In the genomic region with DNA sequence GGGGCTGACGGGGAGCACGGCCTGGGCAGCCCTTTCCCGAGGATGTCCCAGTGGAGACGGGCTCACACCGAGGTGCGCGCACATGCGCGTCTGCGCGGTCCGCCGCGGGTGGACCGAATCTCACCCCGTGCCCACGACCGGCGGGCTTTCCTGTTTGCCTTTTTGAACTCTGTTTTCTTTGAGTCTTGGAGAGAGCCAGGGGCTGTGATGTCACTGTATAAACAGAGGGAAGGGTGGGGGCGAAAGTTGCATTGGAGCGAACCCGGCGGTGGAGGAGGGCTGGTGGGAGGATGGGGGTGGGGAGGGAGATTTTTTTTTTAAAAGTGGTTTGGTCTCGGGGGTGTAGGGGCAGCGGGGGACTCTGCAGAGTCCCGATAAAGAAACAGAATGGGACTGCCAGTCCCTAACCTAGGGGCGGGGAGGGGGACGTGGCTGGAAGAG, we compare ENCODE assay signal across 9 cellular contexts.
DNase-seq lines count a peak whose midpoint lies in the region; ATAC-seq, FAIRE-seq and TF ChIP-seq lines count a peak whose summit lies in the region.
"Had no signal": no experiment of that assay in that cellular context is flagged by ENCODE, and none has a peak within 500 bp of the region (broad histone marks: within the 10 kb centered on the region; RNA-seq: fewer than 3 reads in every experiment).

No MANE protein-coding gene starts in this region.

- no peak overlapping the region for H2BK15ac ChIP-seq in H1 (ENCODE audit: low read length)

- intact Hi-C loops in upper lobe of right lung (cut with DNase I): loop anchor here (10.0 kb wide), 2 partner anchors 64 to 384 kb away; no protein-coding TSS in a partner anchor

- H3K4me2 ChIP-seq in H1 (ENCODE audit: insufficient read depth in 1 of 2, low read depth in 2 of 2, low read length in 2 of 2) (peak overlapping the region; percentile 85 to 89), Karpas-422 (ENCODE audit: low read depth, low read length, poor library complexity, severe bottlenecking) (no peak overlapping the region)
- H3K4me2 ChIP-seq: BLaER1 treated with 17β-estradiol and CSF1 and Interleukin-3, amounts not matched to agents 10 nM and 100 nM had no signal

- no peak overlapping the region for H3K4ac ChIP-seq in H1 (replicated peaks; ENCODE audit: insufficient read length, low read depth, low read length)

- H3K18ac ChIP-seq in H1 (ENCODE audit: extremely low read depth, low read length): no peak overlapping the region

- no peak overlapping the region for H3K56ac ChIP-seq in H1 (replicated peaks; ENCODE audit: insufficient read length, low read depth, low read length)

- no peaks in the 10 kb centered on the region for H3K79me2 ChIP-seq in H1 (ENCODE audit: control insufficient read depth in 1 of 2, insufficient read depth in 2 of 2, low read length in 2 of 2)
- no peaks in the 10 kb centered on the region for H3K79me2 ChIP-seq in Karpas-422 (ENCODE audit: low read length)

- H3K79me1 ChIP-seq in H1 (ENCODE audit: low read depth, low read length): no peaks in the 10 kb centered on the region

- no peak for TF ChIP-seq CTCF in H1 (IDR thresholded peaks at IDR 0.05; ENCODE audit: control extremely low read depth in 1 of 3, insufficient read depth in 1 of 3, low read depth in 1 of 3, low read length in 3 of 3)
- TF ChIP-seq CTCF in upper lobe of right lung (IDR thresholded peaks at IDR 0.05): no peak

- no peaks in the 10 kb centered on the region for H4K20me1 ChIP-seq in H1 (replicated peaks in 1 of 2; ENCODE audit: control insufficient read depth in 1 of 2, insufficient read depth in 2 of 2, low read length in 2 of 2)
- no peaks in the 10 kb centered on the region for H4K20me1 ChIP-seq in Karpas-422 (ENCODE audit: insufficient read depth, low read depth, low read length)
- H4K20me1 ChIP-seq: BLaER1 treated with 17β-estradiol and CSF1 and Interleukin-3, amounts not matched to agents 10 nM and 100 nM had no signal

- H3K4me1 ChIP-seq in H1 (replicated peaks in 1 of 4; ENCODE audit: control insufficient read depth in 3 of 4, insufficient read depth in 4 of 4, low read length in 3 of 4): peaks cover 0 to 3% (median 2%) of the 10 kb centered on the region in 4 experiments; a peak in 4 of 7 replicates
- peaks cover 54% of the 10 kb centered on the region for H3K4me1 ChIP-seq in mesodermal cell (ENCODE audit: control insufficient read depth, insufficient read depth, low read length, poor library complexity, severe bottlenecking)
- peaks cover 5% of the 10 kb centered on the region for H3K4me1 ChIP-seq in upper lobe of right lung
- no peaks in the 10 kb centered on the region for H3K4me1 ChIP-seq in Karpas-422 (ENCODE audit: low read length)

- POLR2A ChIA-PET in H1 (lab: Charles Lee; ENCODE audit: partially characterized antibody): no interaction called here

- H3K36me3 ChIP-seq in H1 (ENCODE audit: control insufficient read depth in 2 of 4, insufficient read depth in 4 of 4, low read length in 3 of 4) (no peaks in the 10 kb centered on the region), mesodermal cell (ENCODE audit: control insufficient read depth, insufficient read depth, low read length) (no peaks in the 10 kb centered on the region), upper lobe of right lung (no peaks in the 10 kb centered on the region), Karpas-422 (ENCODE audit: insufficient read depth, low read length) (no peaks in the 10 kb centered on the region)
- H3K36me3 ChIP-seq: BLaER1 treated with 17β-estradiol and CSF1 and Interleukin-3, amounts not matched to agents 10 nM and 100 nM had no signal

- no peak overlapping the region for H2BK20ac ChIP-seq in H1 (ENCODE audit: low read length)

- CTCF ChIA-PET in H1 (lab: Charles Lee; ENCODE audit: partially characterized antibody): no interaction called here

- no peak overlapping the region for H2BK120ac ChIP-seq in H1 (replicated peaks; ENCODE audit: low read depth, low read length)

- H2AFZ ChIP-seq in H1 (ENCODE audit: low read length): no peak overlapping the region
- no peak overlapping the region for H2AFZ ChIP-seq in Karpas-422 (ENCODE audit: low read length)

- H3K23me2 ChIP-seq in H1 (ENCODE audit: low read depth, low read length): peaks cover 6% of the 10 kb centered on the region; the same call in 1 of the 2 replicates

- H2BK5ac ChIP-seq in H1 (ENCODE audit: low read depth, low read length): no peak overlapping the region

- no peak overlapping the region for H2BK12ac ChIP-seq in H1 (ENCODE audit: low read depth, low read length)

- no peaks in the 10 kb centered on the region for H3K9me3 ChIP-seq in H1 (ENCODE audit: insufficient read depth in 2 of 2, low read depth in 1 of 2, low read length in 1 of 2)
- no peaks in the 10 kb centered on the region for H3K9me3 ChIP-seq in mesodermal cell (ENCODE audit: control insufficient read depth, low read length)
- no peaks in the 10 kb centered on the region for H3K9me3 ChIP-seq in upper lobe of right lung
- H3K9me3 ChIP-seq in Karpas-422 (ENCODE audit: low read length): no peaks in the 10 kb centered on the region

- H3K4me3 ChIP-seq in H1 (ENCODE audit: extremely low read depth in 1 of 4, insufficient read depth in 2 of 4, low read depth in 3 of 4, low read length in 4 of 4): peak overlapping the region; percentile 38 to 68 (median 46); a peak in 6 of 8 replicates
- H3K4me3 ChIP-seq in mesodermal cell (ENCODE audit: extremely low read depth, insufficient read depth, low read length, poor library complexity, severe bottlenecking): peak overlapping the region; percentile 39
- peak overlapping the region; percentile 58 for H3K4me3 ChIP-seq in upper lobe of right lung
- no peak overlapping the region for H3K4me3 ChIP-seq in Karpas-422 (ENCODE audit: low read length)
- H3K4me3 ChIP-seq: BLaER1 treated with 17β-estradiol and CSF1 and Interleukin-3, amounts not matched to agents 10 nM and 100 nM had no signal

- H3K14ac ChIP-seq in H1 (ENCODE audit: insufficient read length): no peak overlapping the region

- 0 out of 2 replicates have a peak overlapping the region, but pooled peaks have one; percentile 40 for H4K8ac ChIP-seq in H1 (ENCODE audit: extremely low read depth, insufficient read depth, low read length)

- TF ChIP-seq EP300 in H1 (IDR thresholded peaks at IDR 0.05; ENCODE audit: borderline replicate concordance in 1 of 2, low read depth in 2 of 2, low read length in 2 of 2): no peak

- no peak for FAIRE-seq in H1 (lab: Jason Lieb, UNC)

- TF ChIP-seq POLR2A in H1 (IDR thresholded peaks at IDR 0.05; ENCODE audit: control extremely low read depth in 1 of 2, low read depth in 2 of 2, low read length in 2 of 2): no peak

- no peak overlapping the region for H2AK5ac ChIP-seq in H1 (ENCODE audit: low read depth, low read length)

- H3K27ac ChIP-seq in H1 (ENCODE audit: low read depth, low read length) (no peak overlapping the region), mesodermal cell (ENCODE audit: low read depth, low read length, severe bottlenecking) (peak overlapping the region; percentile 97), upper lobe of right lung (peak overlapping the region; percentile 89), Karpas-422 (ENCODE audit: low read length) (no peak overlapping the region)
- H3K27ac ChIP-seq: BLaER1 treated with 17β-estradiol and CSF1 and Interleukin-3, amounts not matched to agents 10 nM and 100 nM had no signal

- no peak overlapping the region for H4K5ac ChIP-seq in H1 (ENCODE audit: insufficient read length, low read depth, low read length)

- H3K27me3 ChIP-seq in H1 (replicated peaks in 1 of 4; ENCODE audit: control insufficient read depth in 3 of 4, extremely low read depth in 1 of 4, insufficient read depth in 3 of 4, low read length in 3 of 4) (peaks cover 7 to 31% (median 29%) of the 10 kb centered on the region in 4 experiments), upper lobe of right lung (no peaks in the 10 kb centered on the region), Karpas-422 (ENCODE audit: low read length) (no peaks in the 10 kb centered on the region)

- H3K23ac ChIP-seq in H1 (ENCODE audit: insufficient read length): no peak overlapping the region

- H3K9ac ChIP-seq in H1 (replicated peaks in 1 of 4; ENCODE audit: extremely low read depth in 1 of 4, low read depth in 3 of 4, low read length in 3 of 4) (no peak overlapping the region), Karpas-422 (ENCODE audit: low read length) (no peak overlapping the region)
- H3K9ac ChIP-seq: BLaER1 treated with 17β-estradiol and CSF1 and Interleukin-3, amounts not matched to agents 10 nM and 100 nM had no signal

- no peaks in the 10 kb centered on the region for H3K9me2 ChIP-seq in Karpas-422 (replicated peaks; ENCODE audit: insufficient read depth, low read length)

- no peak overlapping the region for H4K91ac ChIP-seq in H1 (replicated peaks; ENCODE audit: insufficient read length, low read length)

- no peak for TF ChIP-seq RAD21 in H1 (IDR thresholded peaks at IDR 0.05 in 1 of 2, conservative IDR thresholded peaks at IDR 0.05 in 1 of 2; ENCODE audit: low read depth in 2 of 2, low read length in 2 of 2)

- peak; percentile 59 for DNase-seq in NCI-H82 (lab: John Stamatoyannopoulos, UW)
- DNase-seq in NCI-H82 treated with DMSO at 0.1 percent for 48 hours (lab: John Stamatoyannopoulos, UW; ENCODE audit: unreplicated experiment): no peak
- DNase-seq in H1 (ENCODE audit: low read depth in 1 of 2, low spot score in 2 of 2): no peak
- DNase-seq in upper lobe of right lung: peak; percentile 72
- no peak for DNase-seq in NCI-H774 (lab: John Stamatoyannopoulos, UW)
- DNase-seq in Karpas-422: no peak
- no peak for DNase-seq in RKO (ENCODE audit: low spot score)

- 10% methylated on average over 18 of the region's 28 CpGs; no CpG with 5 or more reads in 1 of the 2 experiments for WGBS in H1 (ENCODE audit: extremely low coverage in 1 of 2, insufficient coverage in 1 of 2, insufficient read length in 1 of 2, insufficient replicate concordance in 2 of 2, low coverage in 1 of 2, low lambda C conversion rate in 2 of 2, missing lambda C conversion rate in 1 of 2), 2 experiments
- 2 to 5% methylated on average over 19 to 21 of the region's 28 CpGs for WGBS in mesodermal cell (ENCODE audit: insufficient coverage in 2 of 2), 2 experiments

- peak; percentile 64 for ATAC-seq in upper lobe of right lung

Comparison
In these comparisons a context has a peak if more than half of its experiments do, and no peak if none do; other contexts are left out.
1. DNase-seq: peak in NCI-H82 (single experiment) and upper lobe of right lung (single experiment); none in NCI-H82 treated with DMSO at 0.1 percent for 48 hours (single experiment), H1 (0 of 2), NCI-H774 (single experiment), Karpas-422 (single experiment) and RKO (single experiment).
2. H3K27ac ChIP-seq: peak in mesodermal cell (single experiment) and upper lobe of right lung (single experiment); none in H1 (single experiment) and Karpas-422 (single experiment).